Comparison of ENCODE assay signal across 2 cellular contexts in genomic region chr9:19085295-19085694, GRCh38.
TF ChIP-seq lines count a peak whose summit lies in the region.

No MANE protein-coding gene starts in this region.

TF ChIP-seq in H1, 55 proteins besides CTCF, POLR2A, EP300 and RAD21:
- TF ChIP-seq CREB1 (IDR thresholded peaks at IDR 0.05): no peak
- no peak for TF ChIP-seq SP1 (IDR thresholded peaks at IDR 0.05; ENCODE audit: low read depth, low read length)
- TF ChIP-seq BRCA1 (IDR thresholded peaks at IDR 0.05; ENCODE audit: low read depth, low read length): no peak
- no peak for TF ChIP-seq CBX8 (IDR thresholded peaks at IDR 0.05; ENCODE audit: borderline replicate concordance, low read depth, low read length)
- TF ChIP-seq HDAC2 (IDR thresholded peaks at IDR 0.05; ENCODE audit: borderline replicate concordance in 1 of 2, low read depth in 2 of 2, low read length in 2 of 2): no peak
- no peak for TF ChIP-seq YY1 (IDR thresholded peaks at IDR 0.05; ENCODE audit: low read depth, low read length)
- no peak for TF ChIP-seq ATF2 (IDR thresholded peaks at IDR 0.05; ENCODE audit: low read length)
- no peak for TF ChIP-seq POU5F1 (IDR thresholded peaks at IDR 0.05; ENCODE audit: low read depth, low read length)
- no peak for TF ChIP-seq RNF2 (IDR thresholded peaks at IDR 0.05; ENCODE audit: borderline replicate concordance, low read depth, low read length, missing control alignments, poor library complexity, severe bottlenecking)
- no peak for TF ChIP-seq MAFK (IDR thresholded peaks at IDR 0.05; ENCODE audit: low read depth, low read length)
- no peak for TF ChIP-seq POLR2AphosphoS5 (IDR thresholded peaks at IDR 0.05; ENCODE audit: low read depth, low read length)
- no peak for TF ChIP-seq SAP30 (IDR thresholded peaks at IDR 0.05; ENCODE audit: insufficient read depth, insufficient replicate concordance, low read length)
- TF ChIP-seq TCF12 (IDR thresholded peaks at IDR 0.05; ENCODE audit: low read depth, low read length): no peak
- no peak for TF ChIP-seq E2F6 (IDR thresholded peaks at IDR 0.05)
- no peak for TF ChIP-seq RFX5 (IDR thresholded peaks at IDR 0.05; ENCODE audit: borderline replicate concordance, low read depth, low read length)
- no peak for TF ChIP-seq RXRA (IDR thresholded peaks at IDR 0.05; ENCODE audit: insufficient read depth, low read depth, low read length)
TF ChIP-seq in H1: peak in this region for 0.

TF ChIP-seq in GM12891, 5 proteins besides CTCF, POLR2A, EP300 and RAD21:
- TF ChIP-seq PAX5 (IDR thresholded peaks at IDR 0.05; ENCODE audit: insufficient read depth, low read length, severe bottlenecking) (no peak), POLR2AphosphoS5 (IDR thresholded peaks at IDR 0.05; ENCODE audit: low read depth, low read length) (no peak), SPI1 (IDR thresholded peaks at IDR 0.05; ENCODE audit: low read depth, low read length) (no peak)
TF ChIP-seq in GM12891: peak in this region for 0.
